ENCODE assay signal across 2 cellular contexts in genomic region chr15:64191971-64192830, GRCh38.
TF ChIP-seq lines count a peak whose summit lies in the region.

No MANE protein-coding gene starts in this region.

TF ChIP-seq in GM23338, 12 proteins besides CTCF, POLR2A, EP300 and RAD21 (continued from another document):
- TF ChIP-seq, protein P1, sequence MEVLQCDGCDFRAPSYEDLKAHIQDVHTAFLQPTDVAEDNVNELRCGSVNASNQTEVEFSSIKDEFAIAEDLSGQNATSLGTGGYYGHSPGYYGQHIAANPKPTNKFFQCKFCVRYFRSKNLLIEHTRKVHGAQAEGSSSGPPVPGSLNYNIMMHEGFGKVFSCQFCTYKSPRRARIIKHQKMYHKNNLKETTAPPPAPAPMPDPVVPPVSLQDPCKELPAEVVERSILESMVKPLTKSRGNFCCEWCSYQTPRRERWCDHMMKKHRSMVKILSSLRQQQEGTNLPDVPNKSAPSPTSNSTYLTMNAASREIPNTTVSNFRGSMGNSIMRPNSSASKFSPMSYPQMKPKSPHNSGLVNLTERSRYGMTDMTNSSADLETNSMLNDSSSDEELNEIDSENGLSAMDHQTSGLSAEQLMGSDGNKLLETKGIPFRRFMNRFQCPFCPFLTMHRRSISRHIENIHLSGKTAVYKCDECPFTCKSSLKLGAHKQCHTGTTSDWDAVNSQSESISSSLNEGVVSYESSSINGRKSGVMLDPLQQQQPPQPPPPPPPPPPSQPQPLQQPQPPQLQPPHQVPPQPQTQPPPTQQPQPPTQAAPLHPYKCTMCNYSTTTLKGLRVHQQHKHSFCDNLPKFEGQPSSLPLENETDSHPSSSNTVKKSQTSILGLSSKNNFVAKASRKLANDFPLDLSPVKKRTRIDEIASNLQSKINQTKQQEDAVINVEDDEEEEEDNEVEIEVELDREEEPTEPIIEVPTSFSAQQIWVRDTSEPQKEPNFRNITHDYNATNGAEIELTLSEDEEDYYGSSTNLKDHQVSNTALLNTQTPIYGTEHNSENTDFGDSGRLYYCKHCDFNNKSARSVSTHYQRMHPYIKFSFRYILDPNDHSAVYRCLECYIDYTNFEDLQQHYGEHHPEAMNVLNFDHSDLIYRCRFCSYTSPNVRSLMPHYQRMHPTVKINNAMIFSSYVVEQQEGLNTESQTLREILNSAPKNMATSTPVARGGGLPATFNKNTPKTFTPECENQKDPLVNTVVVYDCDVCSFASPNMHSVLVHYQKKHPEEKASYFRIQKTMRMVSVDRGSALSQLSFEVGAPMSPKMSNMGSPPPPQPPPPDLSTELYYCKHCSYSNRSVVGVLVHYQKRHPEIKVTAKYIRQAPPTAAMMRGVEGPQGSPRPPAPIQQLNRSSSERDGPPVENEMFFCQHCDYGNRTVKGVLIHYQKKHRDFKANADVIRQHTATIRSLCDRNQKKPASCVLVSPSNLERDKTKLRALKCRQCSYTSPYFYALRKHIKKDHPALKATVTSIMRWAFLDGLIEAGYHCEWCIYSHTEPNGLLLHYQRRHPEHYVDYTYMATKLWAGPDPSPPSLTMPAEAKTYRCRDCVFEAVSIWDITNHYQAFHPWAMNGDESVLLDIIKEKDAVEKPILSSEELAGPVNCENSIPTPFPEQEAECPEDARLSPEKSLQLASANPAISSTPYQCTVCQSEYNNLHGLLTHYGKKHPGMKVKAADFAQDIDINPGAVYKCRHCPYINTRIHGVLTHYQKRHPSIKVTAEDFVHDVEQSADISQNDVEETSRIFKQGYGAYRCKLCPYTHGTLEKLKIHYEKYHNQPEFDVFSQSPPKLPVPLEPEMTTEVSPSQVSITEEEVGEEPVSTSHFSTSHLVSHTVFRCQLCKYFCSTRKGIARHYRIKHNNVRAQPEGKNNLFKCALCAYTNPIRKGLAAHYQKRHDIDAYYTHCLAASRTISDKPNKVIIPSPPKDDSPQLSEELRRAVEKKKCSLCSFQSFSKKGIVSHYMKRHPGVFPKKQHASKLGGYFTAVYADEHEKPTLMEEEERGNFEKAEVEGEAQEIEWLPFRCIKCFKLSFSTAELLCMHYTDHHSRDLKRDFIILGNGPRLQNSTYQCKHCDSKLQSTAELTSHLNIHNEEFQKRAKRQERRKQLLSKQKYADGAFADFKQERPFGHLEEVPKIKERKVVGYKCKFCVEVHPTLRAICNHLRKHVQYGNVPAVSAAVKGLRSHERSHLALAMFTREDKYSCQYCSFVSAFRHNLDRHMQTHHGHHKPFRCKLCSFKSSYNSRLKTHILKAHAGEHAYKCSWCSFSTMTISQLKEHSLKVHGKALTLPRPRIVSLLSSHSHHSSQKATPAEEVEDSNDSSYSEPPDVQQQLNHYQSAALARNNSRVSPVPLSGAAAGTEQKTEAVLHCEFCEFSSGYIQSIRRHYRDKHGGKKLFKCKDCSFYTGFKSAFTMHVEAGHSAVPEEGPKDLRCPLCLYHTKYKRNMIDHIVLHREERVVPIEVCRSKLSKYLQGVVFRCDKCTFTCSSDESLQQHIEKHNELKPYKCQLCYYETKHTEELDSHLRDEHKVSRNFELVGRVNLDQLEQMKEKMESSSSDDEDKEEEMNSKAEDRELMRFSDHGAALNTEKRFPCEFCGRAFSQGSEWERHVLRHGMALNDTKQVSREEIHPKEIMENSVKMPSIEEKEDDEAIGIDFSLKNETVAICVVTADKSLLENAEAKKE (CRISPR knock-in tag; IDR thresholded peaks at IDR 0.05), result no peak
- TF ChIP-seq REST (IDR thresholded peaks at IDR 0.05; ENCODE audit: unreplicated experiment) (no peak), CREB1 (CRISPR knock-in tag; IDR thresholded peaks at IDR 0.05; ENCODE audit: low read depth) (no peak), ZNF114 (CRISPR knock-in tag; IDR thresholded peaks at IDR 0.05) (no peak)

TF ChIP-seq in WTC11, 78 proteins besides CTCF, POLR2A, EP300 and RAD21 (continued from another document):
- TF ChIP-seq USF2 (CRISPR knock-in tag; IDR thresholded peaks at IDR 0.05), result no peak
- TF ChIP-seq SP1 (CRISPR knock-in tag; conservative IDR thresholded peaks at IDR 0.05), result no peak
- TF ChIP-seq, protein P2, sequence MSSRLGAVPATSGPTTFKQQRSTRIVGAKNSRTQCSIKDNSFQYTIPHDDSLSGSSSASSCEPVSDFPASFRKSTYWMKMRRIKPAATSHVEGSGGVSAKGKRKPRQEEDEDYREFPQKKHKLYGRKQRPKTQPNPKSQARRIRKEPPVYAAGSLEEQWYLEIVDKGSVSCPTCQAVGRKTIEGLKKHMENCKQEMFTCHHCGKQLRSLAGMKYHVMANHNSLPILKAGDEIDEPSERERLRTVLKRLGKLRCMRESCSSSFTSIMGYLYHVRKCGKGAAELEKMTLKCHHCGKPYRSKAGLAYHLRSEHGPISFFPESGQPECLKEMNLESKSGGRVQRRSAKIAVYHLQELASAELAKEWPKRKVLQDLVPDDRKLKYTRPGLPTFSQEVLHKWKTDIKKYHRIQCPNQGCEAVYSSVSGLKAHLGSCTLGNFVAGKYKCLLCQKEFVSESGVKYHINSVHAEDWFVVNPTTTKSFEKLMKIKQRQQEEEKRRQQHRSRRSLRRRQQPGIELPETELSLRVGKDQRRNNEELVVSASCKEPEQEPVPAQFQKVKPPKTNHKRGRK (CRISPR knock-in tag; IDR thresholded peaks at IDR 0.05; ENCODE audit: borderline replicate concordance), result no peak
- TF ChIP-seq SOX15 (CRISPR knock-in tag; IDR thresholded peaks at IDR 0.05), result no peak
- TF ChIP-seq GRHL2 (CRISPR knock-in tag; IDR thresholded peaks at IDR 0.05; ENCODE audit: insufficient replicate concordance, severe bottlenecking), result no peak
- TF ChIP-seq ZNF232 (CRISPR knock-in tag; IDR thresholded peaks at IDR 0.05), result no peak
- TF ChIP-seq PREB (CRISPR knock-in tag; IDR thresholded peaks at IDR 0.05; ENCODE audit: borderline replicate concordance), result no peak
- TF ChIP-seq, protein P3, sequence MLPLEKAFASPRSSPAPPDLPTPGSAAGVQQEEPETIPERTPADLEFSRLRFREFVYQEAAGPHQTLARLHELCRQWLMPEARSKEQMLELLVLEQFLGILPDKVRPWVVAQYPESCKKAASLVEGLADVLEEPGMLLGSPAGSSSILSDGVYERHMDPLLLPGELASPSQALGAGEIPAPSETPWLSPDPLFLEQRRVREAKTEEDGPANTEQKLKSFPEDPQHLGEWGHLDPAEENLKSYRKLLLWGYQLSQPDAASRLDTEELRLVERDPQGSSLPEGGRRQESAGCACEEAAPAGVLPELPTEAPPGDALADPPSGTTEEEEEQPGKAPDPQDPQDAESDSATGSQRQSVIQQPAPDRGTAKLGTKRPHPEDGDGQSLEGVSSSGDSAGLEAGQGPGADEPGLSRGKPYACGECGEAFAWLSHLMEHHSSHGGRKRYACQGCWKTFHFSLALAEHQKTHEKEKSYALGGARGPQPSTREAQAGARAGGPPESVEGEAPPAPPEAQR (CRISPR knock-in tag; IDR thresholded peaks at IDR 0.05), result no peak
- TF ChIP-seq TEAD4 (CRISPR knock-in tag; IDR thresholded peaks at IDR 0.05), result no peak
- TF ChIP-seq, protein P4, sequence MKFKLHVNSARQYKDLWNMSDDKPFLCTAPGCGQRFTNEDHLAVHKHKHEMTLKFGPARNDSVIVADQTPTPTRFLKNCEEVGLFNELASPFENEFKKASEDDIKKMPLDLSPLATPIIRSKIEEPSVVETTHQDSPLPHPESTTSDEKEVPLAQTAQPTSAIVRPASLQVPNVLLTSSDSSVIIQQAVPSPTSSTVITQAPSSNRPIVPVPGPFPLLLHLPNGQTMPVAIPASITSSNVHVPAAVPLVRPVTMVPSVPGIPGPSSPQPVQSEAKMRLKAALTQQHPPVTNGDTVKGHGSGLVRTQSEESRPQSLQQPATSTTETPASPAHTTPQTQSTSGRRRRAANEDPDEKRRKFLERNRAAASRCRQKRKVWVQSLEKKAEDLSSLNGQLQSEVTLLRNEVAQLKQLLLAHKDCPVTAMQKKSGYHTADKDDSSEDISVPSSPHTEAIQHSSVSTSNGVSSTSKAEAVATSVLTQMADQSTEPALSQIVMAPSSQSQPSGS (CRISPR knock-in tag; IDR thresholded peaks at IDR 0.05; ENCODE audit: borderline replicate concordance, low read depth), result no peak
- no peak for TF ChIP-seq ZNF396 (CRISPR knock-in tag; IDR thresholded peaks at IDR 0.05; ENCODE audit: borderline replicate concordance)
- TF ChIP-seq, protein P5, sequence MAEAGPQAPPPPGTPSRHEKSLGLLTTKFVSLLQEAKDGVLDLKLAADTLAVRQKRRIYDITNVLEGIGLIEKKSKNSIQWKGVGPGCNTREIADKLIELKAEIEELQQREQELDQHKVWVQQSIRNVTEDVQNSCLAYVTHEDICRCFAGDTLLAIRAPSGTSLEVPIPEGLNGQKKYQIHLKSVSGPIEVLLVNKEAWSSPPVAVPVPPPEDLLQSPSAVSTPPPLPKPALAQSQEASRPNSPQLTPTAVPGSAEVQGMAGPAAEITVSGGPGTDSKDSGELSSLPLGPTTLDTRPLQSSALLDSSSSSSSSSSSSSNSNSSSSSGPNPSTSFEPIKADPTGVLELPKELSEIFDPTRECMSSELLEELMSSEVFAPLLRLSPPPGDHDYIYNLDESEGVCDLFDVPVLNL (CRISPR knock-in tag; IDR thresholded peaks at IDR 0.05; ENCODE audit: borderline replicate concordance, low read depth), result no peak
- TF ChIP-seq, protein P6, sequence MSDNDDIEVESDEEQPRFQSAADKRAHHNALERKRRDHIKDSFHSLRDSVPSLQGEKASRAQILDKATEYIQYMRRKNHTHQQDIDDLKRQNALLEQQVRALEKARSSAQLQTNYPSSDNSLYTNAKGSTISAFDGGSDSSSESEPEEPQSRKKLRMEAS (CRISPR knock-in tag; IDR thresholded peaks at IDR 0.05), result no peak
- TF ChIP-seq TCF7 (CRISPR knock-in tag; IDR thresholded peaks at IDR 0.05; ENCODE audit: low read depth), result no peak
